9 cellular contexts compared by ENCODE assay signal in the genomic region with DNA sequence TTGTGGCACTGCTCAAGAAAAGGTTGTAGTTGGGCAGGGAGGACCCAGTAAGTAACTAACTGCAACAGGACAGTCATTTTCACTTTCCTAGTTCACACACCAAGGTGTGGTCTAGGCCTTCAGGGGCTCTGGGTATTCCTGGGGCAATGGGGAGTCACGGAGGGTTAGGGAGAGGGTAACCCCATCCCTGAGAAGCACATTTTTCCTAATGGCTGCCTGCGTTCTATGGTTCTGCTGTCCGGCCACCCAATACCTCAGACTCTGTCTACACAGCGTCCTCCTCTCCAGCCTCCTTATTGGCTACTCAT. TPM values are rescaled to one million over a fixed set of nuclear protein-coding genes. Genes with fewer than 3 reads are reported as not detected.
DNase-seq lines count a peak whose midpoint lies in the region; ATAC-seq, FAIRE-seq and TF ChIP-seq lines count a peak whose summit lies in the region.
"Had no signal": no experiment of that assay in that cellular context is flagged by ENCODE, and none has a peak within 500 bp of the region (broad histone marks: within the 10 kb centered on the region; RNA-seq: fewer than 3 reads in every experiment).

No MANE protein-coding gene starts in this region.

- no peaks in the 10 kb centered on the region for H3K9me3 Mint-ChIP-seq in Caco-2 (ENCODE audit: unreplicated experiment)

- H3K4me1 ChIP-seq in Caco-2 (peaks cover 12% of the 10 kb centered on the region; the same call in 1 of the 2 replicates), Panc1 (ENCODE audit: control insufficient read depth, insufficient read depth, low read length) (peaks cover 20% of the 10 kb centered on the region), pancreas (peaks cover 0 to 5% (median 0%) of the 10 kb centered on the region in 3 donors)

- H3K27ac ChIP-seq in Panc1 (ENCODE audit: low read length) (peak overlapping the region; percentile 94), epithelial cell of prostate (peak overlapping the region; percentile 85), pancreas (peak overlapping the region; percentile 12 to 92 (median 87))

- CTCF ChIA-PET in Caco-2 (lab: Charles Lee), result interaction anchor here (1.0 to 1.3 kb wide), 4 partner anchors 76 to 266 kb away, joined by 3 to 10 read pairs (median 5); partner anchors contain the start of gene GRIPAP1
- CTCF ChIA-PET in Panc1 (lab: Charles Lee), result interaction anchor here (0.9 kb wide), 1 partner anchor 23 kb away, joined by 3 read pairs; no protein-coding TSS in a partner anchor

- peak overlapping the region; percentile 99 for H3K27ac Mint-ChIP-seq in Caco-2 (ENCODE audit: unreplicated experiment)

- BruUV-seq in Caco-2 (replicated peaks; lab: Mats Ljungman, UMichigan) (TSS peak; percentile 97), Panc1 (replicated peaks; lab: Mats Ljungman, UMichigan) (TSS peak; percentile 93)

- in situ Hi-C loops in Panc1 (cut with HindIII; ENCODE audit: low pct_unique_long_range_greater_than_20kb, low sequenced_read_pairs), result no loop called here

- H3K36me3 Mint-ChIP-seq in Caco-2 (ENCODE audit: insufficient read depth, unreplicated experiment), result peaks cover 25% of the 10 kb centered on the region

- no peaks in the 10 kb centered on the region for H3K36me3 ChIP-seq in Caco-2 (ENCODE audit: control insufficient read depth, insufficient read depth, low read length)
- H3K36me3 ChIP-seq in Panc1 (ENCODE audit: control insufficient read depth, insufficient read depth, low read length), result no peaks in the 10 kb centered on the region
- no peaks in the 10 kb centered on the region for H3K36me3 ChIP-seq in pancreas

- ATAC-seq in Panc1, result no peak
- ATAC-seq in pancreas, result peak in 1 of 4 donors; percentile 14
- no peak for ATAC-seq in GM21786 (IDR thresholded peaks at IDR 0.05; ENCODE audit: unreplicated experiment)
- no peak for ATAC-seq in HG03342 (IDR thresholded peaks at IDR 0.05; ENCODE audit: unreplicated experiment)

- no peak for TF ChIP-seq CTCF in Caco-2 (IDR thresholded peaks at IDR 0.05; ENCODE audit: insufficient read depth in 1 of 2, low read depth in 1 of 2, low read length in 1 of 2, severe bottlenecking in 1 of 2, unreplicated experiment in 1 of 2)
- no peak for TF ChIP-seq CTCF in Panc1 (IDR thresholded peaks at IDR 0.05)
- TF ChIP-seq CTCF in pancreas (IDR thresholded peaks at IDR 0.05), result no peak

- WGBS in pancreas, 2 donors, result 12 to 31% methylated on average over 4 of the region's 4 CpGs

- peaks cover 25% of the 10 kb centered on the region for H3K4me1 Mint-ChIP-seq in Caco-2 (ENCODE audit: low read depth, unreplicated experiment)

- FAIRE-seq in pancreas (lab: Jason Lieb, UNC), result no peak

- intact Hi-C loops in Caco-2 (cut with micrococcal nuclease; ENCODE audit: unreplicated experiment) (loop anchor here (2.0 kb wide), 2 partner anchors 68 to 78 kb away; partner anchors contain the start of gene SYP), Panc1 (cut with micrococcal nuclease; ENCODE audit: unreplicated experiment) (no loop called here), pancreas (cut with DNase I) (no loop called here)

- no peaks in the 10 kb centered on the region for H3K27me3 Mint-ChIP-seq in Caco-2 (ENCODE audit: insufficient read depth, unreplicated experiment)

- DNase-seq in Caco-2 (no peak), Panc1 (ENCODE audit: low read depth, low spot score) (no peak), epithelial cell of prostate (ENCODE audit: low read depth, low spot score) (no peak), pancreas (no peak), NCI-H2107 (lab: John Stamatoyannopoulos, UW) (no peak), NCI-H1417 treated with DMSO at 0.1 percent for 48 hours (lab: John Stamatoyannopoulos, UW) (no peak)

- POLR2A ChIA-PET in Caco-2 (lab: Charles Lee), result interaction anchor here (0.8 to 2.0 kb wide), 6 partner anchors 18 to 78 kb away, joined by 3 to 43 read pairs (median 4); partner anchors contain the start of gene CCDC22
- POLR2A ChIA-PET in Panc1 (lab: Charles Lee), result interaction anchor here (0.7 to 0.9 kb wide), 2 partner anchors 34 to 78 kb away, joined by 3 read pairs; partner anchors contain the start of gene CCDC22

- H3K4me3 ChIP-seq in Caco-2 (ENCODE audit: low read depth, low read length) (peak overlapping the region; percentile 63), Panc1 (ENCODE audit: low read depth in 2 of 2, low read length in 2 of 2) (peak overlapping the region; percentile 58 to 78), pancreas (peak overlapping the region in 2 of 4 donors; percentile 63 to 67)

- H3K27me3 ChIP-seq in Caco-2 (replicated peaks; ENCODE audit: control insufficient read depth, insufficient read depth, low read length), result no peaks in the 10 kb centered on the region
- H3K27me3 ChIP-seq in Panc1 (ENCODE audit: control insufficient read depth, insufficient read depth, low read length), result no peaks in the 10 kb centered on the region
- H3K27me3 ChIP-seq in pancreas, result peaks cover 0 to 6% (median 0%) of the 10 kb centered on the region in 4 donors

- H3K9me3 ChIP-seq in Caco-2, result no peaks in the 10 kb centered on the region
- no peaks in the 10 kb centered on the region for H3K9me3 ChIP-seq in Panc1 (ENCODE audit: control insufficient read depth, insufficient read depth, low read depth, low read length)
- H3K9me3 ChIP-seq in pancreas, result no peaks in the 10 kb centered on the region

- H3K4me3 Mint-ChIP-seq in Caco-2 (ENCODE audit: unreplicated experiment), result peak overlapping the region; percentile 96

RNA-seq across cellular contexts. Expression of gene PPP1R3F, which starts 0.9 kb away (rescaled TPM):
- total RNA-seq in Caco-2 (2022), result 3.9 and 4.3 TPM in 2 replicates
- total RNA-seq in Panc1 (2021; ENCODE audit: unreplicated experiment), result 8.3 TPM
- polyA plus RNA-seq in Panc1 (2012; ENCODE audit: insufficient read length), result 12.5 TPM
- 1 to 10 TPM; 1.1 to 2.8 (median 1.6) TPM for total RNA-seq in pancreas
- 1 to 10 TPM; 2.9 to 5.6 TPM for polyA plus RNA-seq in pancreas

RNA-seq across cellular contexts. Expression of gene FOXP3, which starts 4.1 kb away (rescaled TPM):
- total RNA-seq in Caco-2 (2022) (0.84 and 0.88 TPM in 2 replicates), Panc1 (2021; ENCODE audit: unreplicated experiment) (0.26 TPM), pancreas (under 1 TPM in 2 of 6 donors, not detected in 4; 0.04 to 0.12 TPM)
- 0.50 TPM for polyA plus RNA-seq in Panc1 (2012; ENCODE audit: insufficient read length)
- polyA plus RNA-seq in pancreas, result under 1 TPM in 1 of 2 donors, not detected in 1; 0.16 TPM
- total RNA-seq: RPMI7951 had no signal

RNA-seq across cellular contexts. Expression of gene CCDC22, which starts 33.4 kb away (rescaled TPM):
- 16.7 and 17.4 TPM in 2 replicates for total RNA-seq in Caco-2 (2022)
- total RNA-seq in Panc1 (2021; ENCODE audit: unreplicated experiment), result 22.8 TPM
- polyA plus RNA-seq in Panc1 (2012; ENCODE audit: insufficient read length), result 26.7 TPM
- total RNA-seq in pancreas, result 10 to 100 TPM in 1 of 6 donors, 1 to 10 TPM in 5; 6.2 to 11.4 (median 8.6) TPM
- polyA plus RNA-seq in pancreas, result 10 to 100 TPM in 1 of 2 donors, 1 to 10 TPM in 1; 9.3 to 13.8 TPM

RNA-seq across cellular contexts. Expression of gene GAGE10, which starts 34.8 kb away (rescaled TPM):
- total RNA-seq in Caco-2 (2022) (not detected in 2 replicates), Panc1 (2021; ENCODE audit: unreplicated experiment) (not detected), pancreas (not detected)
- not detected for polyA plus RNA-seq in Panc1 (2012; ENCODE audit: insufficient read length)
- polyA plus RNA-seq in pancreas, result not detected
- total RNA-seq: RPMI7951 had no signal

RNA-seq across cellular contexts. Expression of gene CACNA1F, which starts 35.5 kb away (rescaled TPM):
- total RNA-seq in Caco-2 (2022) (0.05 and 0.09 TPM in 2 replicates), Panc1 (2021; ENCODE audit: unreplicated experiment) (not detected), pancreas (under 1 TPM; 0.03 to 0.87 (median 0.18) TPM)
- not detected for polyA plus RNA-seq in Panc1 (2012; ENCODE audit: insufficient read length)
- under 1 TPM; 0.23 to 0.30 TPM for polyA plus RNA-seq in pancreas
- total RNA-seq: RPMI7951 had no signal
